19 cellular contexts compared by ENCODE assay signal in the genomic region with DNA sequence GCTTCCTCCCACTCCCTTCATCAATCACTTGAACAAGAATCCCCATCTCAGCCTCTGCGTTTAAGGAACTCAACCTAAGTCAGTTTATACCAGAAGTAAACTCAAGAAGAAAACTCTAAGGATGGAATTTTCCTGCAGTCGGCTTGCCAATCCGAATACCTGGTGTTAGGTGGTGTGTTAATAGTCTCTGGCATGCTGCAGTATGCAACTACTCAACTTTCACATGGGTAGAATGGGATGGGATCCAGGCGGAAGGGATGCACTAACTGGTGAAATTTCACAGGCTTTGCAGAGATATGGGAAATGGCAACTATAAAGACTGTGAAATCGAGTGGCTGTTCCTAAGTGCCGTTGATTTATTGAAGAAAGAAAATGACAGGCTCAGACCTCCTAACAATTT.
"Had no signal": no experiment of that assay in that cellular context is flagged by ENCODE, and none has a peak within 500 bp of the region (broad histone marks: within the 10 kb centered on the region; RNA-seq: fewer than 3 reads in every experiment).

No MANE protein-coding gene starts in this region.

- H3K27ac Mint-ChIP-seq: IgD-negative memory B cell had no signal

- DNase-seq: Kasumi-1, MM.1S, NCI-H1105 treated with DMSO at 0.1 percent for 48 hours, NCI-H1417 treated with DMSO at 0.1 percent for 48 hours, NCI-H146, NCI-H1694 treated with DMSO at 0.1 percent for 48 hours, NCI-H1930, NCI-H2081, NCI-H2107, NCI-H2227 treated with DMSO at 0.1 percent for 48 hours, NCI-H524, NCI-H69, NCI-H774, RPMI8226, SHP77, SK-N-SH had no signal

- H3K4me1 Mint-ChIP-seq: IgD-negative memory B cell had no signal

- H3K4me3 Mint-ChIP-seq: IgD-negative memory B cell had no signal

- H3K27ac ChIP-seq: KMS-11 had no signal

- H3K4me3 ChIP-seq: K562 had no signal

- H3K9ac ChIP-seq: KMS-11, SK-N-SH had no signal

- H3K36me3 Mint-ChIP-seq: IgD-negative memory B cell had no signal

- H3K4me2 ChIP-seq: KMS-11, SK-N-SH had no signal

- ATAC-seq: K562 had no signal

- H3K9me3 ChIP-seq: SK-N-SH had no signal
